25 cellular contexts compared by ENCODE assay signal in genomic region chr2:23453936-23454460, GRCh38.
A peak's percentile ranks its signal among the peaks of the same experiment; 100 is the strongest.
DNase-seq lines count a peak whose midpoint lies in the region; ATAC-seq and TF ChIP-seq lines count a peak whose summit lies in the region.
"Had no signal": no experiment of that assay in that cellular context is flagged by ENCODE, and none has a peak within 500 bp of the region (broad histone marks: within the 10 kb centered on the region; RNA-seq: fewer than 3 reads in every experiment).

No MANE protein-coding gene starts in this region.

- peaks cover 49% of the 10 kb centered on the region for H3K4me1 Mint-ChIP-seq in brain

- no peaks in the 10 kb centered on the region for H3K27me3 Mint-ChIP-seq in brain
- H3K27me3 Mint-ChIP-seq: activated CD4-positive, alpha-beta memory T cell treated with anti-CD3 and anti-CD28 coated beads for 36 hours had no signal

- H3K14ac ChIP-seq in IMR-90 (replicated peaks; ENCODE audit: low read depth, low read length), result no peak overlapping the region
- H3K14ac ChIP-seq in mesenchymal stem cell (ENCODE audit: low read length in 2 of 2), result no peak overlapping the region

- no peak for TF ChIP-seq CTCF in IMR-90 (conservative IDR thresholded peaks at IDR 0.05; ENCODE audit: low read depth, low read length)
- no peak for TF ChIP-seq CTCF in brain (conservative IDR thresholded peaks at IDR 0.05)
- no peak for TF ChIP-seq CTCF in smooth muscle cell (IDR thresholded peaks at IDR 0.05; ENCODE audit: borderline replicate concordance, insufficient read depth, poor library complexity, severe bottlenecking)

- dilution Hi-C loops in IMR-90 (cut with HindIII; ENCODE audit: low sequenced_read_pairs, unreplicated experiment), result no loop called here

- no peak overlapping the region for H2BK15ac ChIP-seq in IMR-90 (ENCODE audit: low read depth, low read length)
- H2BK15ac ChIP-seq in mesenchymal stem cell (ENCODE audit: low read depth, poor library complexity, severe bottlenecking), result no peak overlapping the region

- BruUV-seq in IMR-90 (replicated peaks; lab: Mats Ljungman, UMichigan), result no TSS peak

- H3K4ac ChIP-seq in IMR-90 (ENCODE audit: low read depth, low read length) (0 out of 2 replicates have a peak overlapping the region, but pooled peaks have one; percentile 55), mesenchymal stem cell (ENCODE audit: low read depth in 1 of 2, low read length in 2 of 2) (peak overlapping the region in 1 of 2 experiments; percentile 28)

- TF ChIP-seq RAD21 in IMR-90 (IDR thresholded peaks at IDR 0.05; ENCODE audit: low read length), result no peak

- H3K27me3 ChIP-seq in IMR-90 (ENCODE audit: control insufficient read depth, insufficient read depth, low read length) (no peaks in the 10 kb centered on the region), mesenchymal stem cell (ENCODE audit: control insufficient read depth in 1 of 2, insufficient read depth in 1 of 2, low read length in 2 of 2) (no peaks in the 10 kb centered on the region), smooth muscle cell (ENCODE audit: low read depth) (no peaks in the 10 kb centered on the region)
- H3K27me3 ChIP-seq: right lobe of liver had no signal

- H4K5ac ChIP-seq in IMR-90 (ENCODE audit: low read depth, low read length), result peak overlapping the region; percentile 26; the same call in 1 of the 2 replicates

- DNase-seq in IMR-90 (no peak), mesenchymal stem cell (peak; percentile 67), smooth muscle cell (lab: John Stamatoyannopoulos, UW; ENCODE audit: unreplicated experiment) (no peak), dermis blood vessel endothelial cell (no peak)
- DNase-seq in activated effector memory CD4-positive, alpha-beta T cell treated with anti-CD3 and anti-CD28 coated beads, Interleukin-2, amount 50 U/mL, for 16 hours, result no peak
- DNase-seq: activated CD4-positive, alpha-beta memory T cell treated with anti-CD3 and anti-CD28 coated beads for 36 hours; activated naive CD4-positive, alpha-beta T cell treated with anti-CD3 and anti-CD28 coated beads for 36 hours; activated T-cell treated with anti-CD3 and anti-CD28 coated beads, Interleukin-2, amount 50 U/mL, for 24 hours; anterior cingulate cortex; CD8-positive, alpha-beta T cell; effector CD4-positive, alpha-beta T cell; GOT3; left ventricle myocardium superior; NCI-H187; NCI-H2227 treated with DMSO at 0.1 percent for 48 hours; NCI-H774; right lobe of liver; T-helper 17 cell had no signal

- no peak overlapping the region; the same call in 1 of the 2 replicates for H2BK120ac ChIP-seq in IMR-90 (ENCODE audit: low read depth, low read length)
- no peak overlapping the region for H2BK120ac ChIP-seq in mesenchymal stem cell (ENCODE audit: low read depth, low read length)

- no peaks in the 10 kb centered on the region for H3K79me2 ChIP-seq in smooth muscle cell (ENCODE audit: low read depth)

- no peak overlapping the region for H2AFZ ChIP-seq in IMR-90 (replicated peaks; ENCODE audit: low read length, poor library complexity)
- H2AFZ ChIP-seq in mesenchymal stem cell (ENCODE audit: low read depth, low read length), result no peak overlapping the region
- H2AFZ ChIP-seq in smooth muscle cell (ENCODE audit: low read depth), result peak overlapping the region; percentile 73

- H3K23ac ChIP-seq in IMR-90 (ENCODE audit: low read depth, low read length) (no peak overlapping the region), mesenchymal stem cell (ENCODE audit: low read length in 2 of 2) (no peak overlapping the region)

- in situ Hi-C loops in IMR-90 (cut with MboI; ENCODE audit: low sequenced_read_pairs), result no loop called here

- ATAC-seq in IMR-90 (ENCODE audit: low read depth) (no peak), GM21529 (IDR thresholded peaks at IDR 0.05; ENCODE audit: unreplicated experiment) (no peak)
- ATAC-seq: Panc1, right lobe of liver had no signal

- H2BK12ac ChIP-seq in mesenchymal stem cell (ENCODE audit: low read length in 2 of 2), result peak overlapping the region in 1 of 2 experiments; percentile 68

- H3K4me3 Mint-ChIP-seq in brain, result peak overlapping the region in 1 of 5 experiments; percentile 8
- H3K4me3 Mint-ChIP-seq: activated CD4-positive, alpha-beta memory T cell treated with anti-CD3 and anti-CD28 coated beads for 36 hours; activated naive CD4-positive, alpha-beta T cell treated with anti-CD3 and anti-CD28 coated beads for 36 hours; activated T-cell treated with anti-CD3 and anti-CD28 coated beads, Interleukin-2, amount 50 U/mL, for 24 hours; central memory CD8-positive, alpha-beta T cell had no signal

- intact Hi-C loops in IMR-90 (cut with micrococcal nuclease), result no loop called here

- no peak overlapping the region for H3K4me2 ChIP-seq in IMR-90 (ENCODE audit: low read depth, low read length)
- H3K4me2 ChIP-seq in mesenchymal stem cell (ENCODE audit: low read length, poor library complexity, severe bottlenecking), result no peak overlapping the region
- H3K4me2 ChIP-seq in smooth muscle cell, result peak overlapping the region; percentile 79
- H3K4me2 ChIP-seq: KMS-11 had no signal

- peaks cover 17% of the 10 kb centered on the region for H3K36me3 Mint-ChIP-seq in brain
- H3K36me3 Mint-ChIP-seq: activated CD4-positive, alpha-beta memory T cell treated with anti-CD3 and anti-CD28 coated beads for 36 hours; CD8-positive, alpha-beta T cell had no signal

- no peak overlapping the region for H3K56ac ChIP-seq in IMR-90 (ENCODE audit: extremely low read depth, insufficient read depth, low read length)

- CTCF ChIA-PET in IMR-90 (lab: Yijun Ruan, JAX), result interaction anchor here (0.6 kb wide), 1 partner anchor 1608 kb away, joined by 3 read pairs; no protein-coding TSS in a partner anchor

- peaks cover 0 to 3% (median 0%) of the 10 kb centered on the region in 5 experiments for H3K9me3 Mint-ChIP-seq in brain
- H3K9me3 Mint-ChIP-seq: activated CD4-positive, alpha-beta memory T cell treated with anti-CD3 and anti-CD28 coated beads for 36 hours; activated naive CD4-positive, alpha-beta T cell treated with anti-CD3 and anti-CD28 coated beads for 36 hours; activated T-cell treated with anti-CD3 and anti-CD28 coated beads, Interleukin-2, amount 50 U/mL, for 24 hours; CD8-positive, alpha-beta T cell; central memory CD8-positive, alpha-beta T cell had no signal

- H3K18ac ChIP-seq in IMR-90 (ENCODE audit: low read depth, low read length) (peak overlapping the region; percentile 30; the same call in 1 of the 2 replicates), mesenchymal stem cell (ENCODE audit: low read depth in 1 of 2, low read length in 2 of 2) (peak overlapping the region; percentile 3 to 72)

- H3K9ac ChIP-seq in IMR-90 (ENCODE audit: low read depth, low read length) (no peak overlapping the region), mesenchymal stem cell (ENCODE audit: low read length) (no peak overlapping the region), smooth muscle cell (ENCODE audit: low read depth) (peak overlapping the region; percentile 44)
- H3K9ac ChIP-seq: KMS-11 had no signal

- H4K91ac ChIP-seq in IMR-90 (ENCODE audit: insufficient read depth, low read depth, low read length) (peak overlapping the region; percentile 55; the same call in 1 of the 2 replicates), mesenchymal stem cell (ENCODE audit: low read length) (no peak overlapping the region)

- H2AK9ac ChIP-seq in IMR-90 (replicated peaks; ENCODE audit: low read depth, low read length, poor library complexity), result no peak overlapping the region

- POLR2A ChIA-PET in IMR-90 (lab: Charles Lee; ENCODE audit: unreplicated experiment), result no interaction called here

- H3K27ac Mint-ChIP-seq in brain, result peak overlapping the region; percentile 7 to 72 (median 61)
- H3K27ac Mint-ChIP-seq: activated CD4-positive, alpha-beta memory T cell treated with anti-CD3 and anti-CD28 coated beads for 36 hours; activated naive CD4-positive, alpha-beta T cell treated with anti-CD3 and anti-CD28 coated beads for 36 hours; activated T-cell treated with anti-CD3 and anti-CD28 coated beads, Interleukin-2, amount 50 U/mL, for 24 hours; CD8-positive, alpha-beta T cell had no signal

- WGBS in IMR-90 (ENCODE audit: extremely low coverage in 2 of 2, insufficient read length in 1 of 2), 2 experiments, result 100% methylated on average over 1 of the region's 10 CpGs; no CpG with 5 or more reads in 1 of the 2 experiments
- 46% methylated on average over 6 of the region's 10 CpGs for WGBS in mesenchymal stem cell
- WGBS in smooth muscle cell (ENCODE audit: low lambda C conversion rate), result 36% methylated on average over 10 of the region's 10 CpGs

- H3K4me1 ChIP-seq in IMR-90 (ENCODE audit: control insufficient read depth, insufficient read depth, low read length) (peaks cover 24% of the 10 kb centered on the region), mesenchymal stem cell (ENCODE audit: control insufficient read depth, insufficient read depth, low read depth, low read length) (peaks cover 18% of the 10 kb centered on the region), smooth muscle cell (ENCODE audit: low read depth) (peaks cover 24% of the 10 kb centered on the region)
- H3K4me1 ChIP-seq: right lobe of liver had no signal

- H3K9me3 ChIP-seq in IMR-90 (ENCODE audit: control insufficient read depth, insufficient read depth, low read length) (no peaks in the 10 kb centered on the region), mesenchymal stem cell (ENCODE audit: control insufficient read depth, low read length) (no peaks in the 10 kb centered on the region), smooth muscle cell (replicated peaks; ENCODE audit: low read depth) (no peaks in the 10 kb centered on the region)
- H3K9me3 ChIP-seq: right lobe of liver, thoracic aorta had no signal

- H3K27ac ChIP-seq in IMR-90 (ENCODE audit: insufficient read depth, low read length) (no peak overlapping the region), mesenchymal stem cell (ENCODE audit: low read length, poor library complexity, severe bottlenecking) (no peak overlapping the region), smooth muscle cell (ENCODE audit: low read depth) (peak overlapping the region; percentile 82)
- H3K27ac ChIP-seq: KMS-11, right lobe of liver, thoracic aorta, VCaP had no signal

- H3K4me3 ChIP-seq in IMR-90 (ENCODE audit: insufficient read depth, low read depth, low read length), result no peak overlapping the region
- no peak overlapping the region for H3K4me3 ChIP-seq in mesenchymal stem cell (ENCODE audit: insufficient read depth in 1 of 2, low read depth in 1 of 2, low read length in 2 of 2)
- no peak overlapping the region for H3K4me3 ChIP-seq in smooth muscle cell
- H3K4me3 ChIP-seq: right lobe of liver, thoracic aorta had no signal

- H2BK20ac ChIP-seq in IMR-90 (ENCODE audit: low read depth, low read length), result no peak overlapping the region

- H3K79me1 ChIP-seq in IMR-90 (ENCODE audit: low read depth in 1 of 2, low read length in 2 of 2) (peaks cover 0 to 19% of the 10 kb centered on the region in 2 experiments; a peak in 3 of 4 replicates), mesenchymal stem cell (replicated peaks; ENCODE audit: low read length, poor library complexity, severe bottlenecking) (peaks cover 18% of the 10 kb centered on the region)

- H4K8ac ChIP-seq in IMR-90 (ENCODE audit: low read depth in 2 of 2, low read length in 2 of 2) (no peak overlapping the region), mesenchymal stem cell (ENCODE audit: low read length) (peak overlapping the region; percentile 12)

- H4K20me1 ChIP-seq in IMR-90 (ENCODE audit: insufficient read depth, low read length), result peaks cover 4% of the 10 kb centered on the region; the same call in 1 of the 2 replicates
- H4K20me1 ChIP-seq in smooth muscle cell (ENCODE audit: low read depth), result no peaks in the 10 kb centered on the region

- TF ChIP-seq POLR2A in IMR-90 (IDR thresholded peaks at IDR 0.05; ENCODE audit: low read depth, low read length), result no peak

- no peaks in the 10 kb centered on the region for H3K36me3 ChIP-seq in IMR-90 (ENCODE audit: control insufficient read depth, insufficient read depth, low read length)
- peaks cover 0 to 9% of the 10 kb centered on the region in 2 experiments for H3K36me3 ChIP-seq in mesenchymal stem cell (ENCODE audit: control insufficient read depth in 1 of 2, insufficient read depth in 2 of 2, low read depth in 1 of 2, low read length in 2 of 2)
- H3K36me3 ChIP-seq in smooth muscle cell (ENCODE audit: low read depth), result no peaks in the 10 kb centered on the region
- H3K36me3 ChIP-seq: right lobe of liver, thoracic aorta had no signal

- H3K9me1 ChIP-seq in IMR-90 (ENCODE audit: insufficient read depth, low read length), result no peaks in the 10 kb centered on the region

- H3F3A ChIP-seq in smooth muscle cell (ENCODE audit: low read depth), result peaks cover 4% of the 10 kb centered on the region

- H2AK5ac ChIP-seq in IMR-90 (ENCODE audit: low read depth, low read length), result no peak overlapping the region
- peak overlapping the region; percentile 20 for H2AK5ac ChIP-seq in mesenchymal stem cell (ENCODE audit: low read length, severe bottlenecking)

- H2BK5ac ChIP-seq in IMR-90 (ENCODE audit: low read depth, low read length, poor library complexity, severe bottlenecking), result no peak overlapping the region
- H2BK5ac ChIP-seq in mesenchymal stem cell (ENCODE audit: low read depth, low read length, poor library complexity, severe bottlenecking), result no peak overlapping the region
